ENCODE assay signal across 29 cellular contexts in genomic region chr17:76879254-76879653, GRCh38. TPM values are rescaled to one million over a fixed set of nuclear protein-coding genes. Genes with fewer than 3 reads are reported as not detected.
"Had no signal": no experiment of that assay in that cellular context is flagged by ENCODE, and none has a peak within 500 bp of the region (broad histone marks: within the 10 kb centered on the region; RNA-seq: fewer than 3 reads in every experiment).

No MANE protein-coding gene starts in this region.

- H3K27ac ChIP-seq: left lung, neutrophil, ovary, right atrium auricular region, right lobe of liver, tibial nerve, vagina had no signal

- H3K27ac Mint-ChIP-seq: immature natural killer cell; mesothelial cell of epicardium; naive B cell; nephron; progenitor cell of endocrine pancreas; stimulated activated memory B cell treated with anti-CD40 and anti-IgM and Interleukin-4, amounts not matched to agents 10 μg/mL and 1 μg/mL and 100 μg/mL, for 72 hours; type B pancreatic cell had no signal

- H3K4me3 Mint-ChIP-seq: immature natural killer cell; mesothelial cell of epicardium; naive B cell; nephron; neural crest cell; stimulated activated memory B cell treated with anti-CD40 and anti-IgM and Interleukin-4, amounts not matched to agents 10 μg/mL and 1 μg/mL and 100 μg/mL, for 72 hours; stimulated activated naive CD8-positive, alpha-beta T cell treated with anti-CD3 and anti-CD28 coated beads, Interleukin-15, amount 100 ng/mL, for 72 hours; type B pancreatic cell had no signal

- H3K4me2 ChIP-seq: smooth muscle cell had no signal

- H3K36me3 ChIP-seq: left lung, neutrophil, ovary, right atrium auricular region, right lobe of liver, vagina had no signal

- H3K27me3 ChIP-seq: ovary, right atrium auricular region, right lobe of liver, vagina had no signal

- H3K4me1 Mint-ChIP-seq: immature natural killer cell; mesothelial cell of epicardium; naive B cell; nephron; neural crest cell; stimulated activated memory B cell treated with anti-CD40 and anti-IgM and Interleukin-4, amounts not matched to agents 10 μg/mL and 1 μg/mL and 100 μg/mL, for 72 hours; stimulated activated naive CD8-positive, alpha-beta T cell treated with anti-CD3 and anti-CD28 coated beads, Interleukin-15, amount 100 ng/mL, for 72 hours had no signal

- H3K4me1 ChIP-seq: left lung, right atrium auricular region, right lobe of liver, tibial nerve, vagina had no signal

- H3K36me3 Mint-ChIP-seq: immature natural killer cell; mesothelial cell of epicardium; stimulated activated memory B cell treated with anti-CD40 and anti-IgM and Interleukin-4, amounts not matched to agents 10 μg/mL and 1 μg/mL and 100 μg/mL, for 72 hours had no signal

- H3K9me3 ChIP-seq: neutrophil, ovary, right atrium auricular region, right lobe of liver, vagina had no signal

- DNase-seq: immature natural killer cell; kidney; left colon; left lung; mesendoderm; naive B cell; occipital lobe; ovary; right lobe of liver; stimulated activated CD4-positive, alpha-beta T cell treated with anti-CD3 and anti-CD28 coated beads, Interleukin-1b, Interleukin-23, amount 100 ng/mL, for 48 hours; stimulated activated CD4-positive, alpha-beta T cell treated with anti-CD3 and anti-CD28 coated beads, Interleukin-2, amount 100 ng/mL, for 48 hours; stimulated activated CD4-positive, alpha-beta T cell treated with anti-CD3 and anti-CD28 coated beads, Interleukin-4, amount 100 ng/mL, for 4 hours; stimulated activated CD8-positive, alpha-beta memory T cell treated with anti-CD3 and anti-CD28 coated beads, Interleukin-4, amount 100 ng/mL, for 48 hours; stimulated activated naive CD4-positive, alpha-beta T cell treated with Interleukin-2 at 50 U/mL for 16 hours; stimulated activated naive CD8-positive, alpha-beta T cell treated with anti-CD3 and anti-CD28 coated beads, Interleukin-15, amount 100 ng/mL, for 72 hours; substantia nigra had no signal

- H3K9me3 Mint-ChIP-seq: immature natural killer cell, nephron, neural crest cell, type B pancreatic cell had no signal

- H3K4me3 ChIP-seq: left lung, lung, ovary, right atrium auricular region, right lobe of liver, smooth muscle cell, tibial nerve, vagina had no signal

- ATAC-seq: left colon; left lung; right lobe of liver; stimulated activated memory B cell treated with anti-CD40 and anti-IgM and Interleukin-4, amounts not matched to agents 10 μg/mL and 1 μg/mL and 100 μg/mL, for 72 hours; stimulated activated naive CD8-positive, alpha-beta T cell treated with anti-CD3 and anti-CD28 coated beads, Interleukin-15, amount 100 ng/mL, for 72 hours had no signal

RNA-seq across cellular contexts. Expression of gene MGAT5B, which starts 11.1 kb away (rescaled TPM):
- total RNA-seq: right atrium auricular region, skeletal muscle tissue had no signal
- polyA plus RNA-seq: immature natural killer cell had no signal
